In the genomic region with DNA sequence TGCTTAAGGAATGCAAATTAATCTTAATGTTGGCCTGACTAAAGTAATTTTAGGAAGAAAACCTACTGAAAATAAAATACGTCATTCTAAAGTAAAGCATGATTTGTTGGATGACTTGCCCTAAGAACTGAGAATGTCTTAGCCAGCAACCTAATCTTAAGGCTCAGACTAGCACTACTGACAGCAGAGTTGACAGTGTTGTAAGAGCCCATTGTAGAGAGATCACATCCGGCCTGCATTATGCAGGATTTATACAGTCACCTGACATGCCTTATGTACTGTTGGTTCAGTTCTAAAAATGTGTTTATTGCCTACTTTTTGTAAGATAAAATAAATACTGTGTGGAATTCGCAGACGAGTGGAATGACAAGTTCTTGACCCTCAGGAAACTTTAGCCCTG, we compare ENCODE assay signal across 24 cellular contexts.
DNase-seq lines count a peak whose midpoint lies in the region; FAIRE-seq and TF ChIP-seq lines count a peak whose summit lies in the region.
"Had no signal": no experiment of that assay in that cellular context is flagged by ENCODE, and none has a peak within 500 bp of the region (broad histone marks: within the 10 kb centered on the region; RNA-seq: fewer than 3 reads in every experiment).

No MANE protein-coding gene starts in this region.

- peaks cover 31% of the 10 kb centered on the region for H3K36me3 Mint-ChIP-seq in mesothelial cell of epicardium
- H3K36me3 Mint-ChIP-seq: CD14-positive monocyte had no signal

- TF ChIP-seq CTCF in fibroblast of pulmonary artery (IDR thresholded peaks at IDR 0.05; ENCODE audit: low read length, missing control alignments) = no peak
- TF ChIP-seq CTCF in mesothelial cell of epicardium (IDR thresholded peaks at IDR 0.05; ENCODE audit: unreplicated experiment) = no peak
- no peak for TF ChIP-seq CTCF in esophagus muscularis mucosa (IDR thresholded peaks at IDR 0.05)

- H3K4me3 ChIP-seq in fibroblast of pulmonary artery (replicated peaks; ENCODE audit: low read depth, low read length) (no peak overlapping the region), esophagus muscularis mucosa (no peak overlapping the region)
- H3K4me3 ChIP-seq: BLaER1 had no signal

- FAIRE-seq in HTR-8/SVneo (lab: Jason Lieb, UNC) = no peak
- FAIRE-seq: A204.1, D721Med, G401.6, GM12891 had no signal

- H3K27me3 ChIP-seq in esophagus muscularis mucosa = no peaks in the 10 kb centered on the region
- H3K27me3 ChIP-seq: BE2C, BLaER1 had no signal

- no peak overlapping the region for H3K27ac Mint-ChIP-seq in mesothelial cell of epicardium
- H3K27ac Mint-ChIP-seq: CD14-positive monocyte; CD4-positive, alpha-beta memory T cell; CD4-positive, CD25-positive, alpha-beta regulatory T cell; CD8-positive, alpha-beta memory T cell had no signal

- H3K4me1 ChIP-seq in esophagus muscularis mucosa = no peaks in the 10 kb centered on the region
- H3K4me1 ChIP-seq: BE2C, BLaER1, Caco-2 had no signal

- no peak overlapping the region for H3K4me3 Mint-ChIP-seq in mesothelial cell of epicardium
- H3K4me3 Mint-ChIP-seq: CD14-positive monocyte; CD4-positive, alpha-beta memory T cell; CD4-positive, CD25-positive, alpha-beta regulatory T cell; CD8-positive, alpha-beta memory T cell had no signal

- H3K9me3 ChIP-seq in esophagus muscularis mucosa = no peaks in the 10 kb centered on the region
- H3K9me3 ChIP-seq: BE2C, BLaER1, Caco-2 had no signal

- no peaks in the 10 kb centered on the region for H3K27me3 Mint-ChIP-seq in mesothelial cell of epicardium (ENCODE audit: low read depth)
- H3K27me3 Mint-ChIP-seq: CD4-positive, alpha-beta memory T cell; CD8-positive, alpha-beta memory T cell had no signal

- DNase-seq in SK-MEL-5 (ENCODE audit: low read depth, low spot score) (peak; percentile 68), fibroblast of pulmonary artery (ENCODE audit: low read depth) (peak; percentile 17), iris pigment epithelial cell (ENCODE audit: low read depth) (peak; percentile 59), HCEC 1CT (no peak), mesothelial cell of epicardium (ENCODE audit: low spot score in 2 of 2, unreplicated experiment in 2 of 2) (no peak), HTR-8/SVneo (ENCODE audit: insufficient read length, low spot score) (no peak), esophagus muscularis mucosa (ENCODE audit: extremely low spot score) (no peak)
- DNase-seq: 8988T; ACHN; BE2C; C1 segment of cervical spinal cord; Caco-2; Calu3; CD4-positive, alpha-beta memory T cell; CD4-positive, CD25-positive, alpha-beta regulatory T cell; CD8-positive, alpha-beta memory T cell; DMS79 treated with DMSO at 0.1 percent for 48 hours; GF-D8 had no signal

- no peak overlapping the region for H3K27ac ChIP-seq in esophagus muscularis mucosa (replicated peaks in 1 of 4)
- H3K27ac ChIP-seq: BLaER1 had no signal

- H3K4me1 Mint-ChIP-seq in mesothelial cell of epicardium = no peaks in the 10 kb centered on the region
- H3K4me1 Mint-ChIP-seq: CD4-positive, alpha-beta memory T cell; CD4-positive, CD25-positive, alpha-beta regulatory T cell; CD8-positive, alpha-beta memory T cell had no signal

- in situ Hi-C loops in SK-MEL-5 (cut with HindIII; ENCODE audit: low pct_unique_long_range_greater_than_20kb, low sequenced_read_pairs) = no loop called here

- TF ChIP-seq POLR2A in esophagus muscularis mucosa (IDR thresholded peaks at IDR 0.05; ENCODE audit: low read depth) = no peak

- intact Hi-C loops in esophagus muscularis mucosa (cut with DNase I) = no loop called here

- WGBS in esophagus muscularis mucosa = 87% methylated on average over 4 of the region's 4 CpGs

- H3K9me3 Mint-ChIP-seq in mesothelial cell of epicardium = peaks cover 32% of the 10 kb centered on the region

- no peak for TF ChIP-seq EP300 in esophagus muscularis mucosa (IDR thresholded peaks at IDR 0.05)

- H3K36me3 ChIP-seq in esophagus muscularis mucosa = peaks cover 0 to 8% (median 5%) of the 10 kb centered on the region in 4 donors
- H3K36me3 ChIP-seq: BE2C had no signal

Comparison
In these comparisons a context has a peak if more than half of its experiments do, and no peak if none do; other contexts are left out.
1. DNase-seq: peak in SK-MEL-5 (single experiment), fibroblast of pulmonary artery (single experiment) and iris pigment epithelial cell (single experiment); none in HCEC 1CT (single experiment), mesothelial cell of epicardium (0 of 2), HTR-8/SVneo (single experiment) and esophagus muscularis mucosa (single experiment).